ENCODE assay signal across 1 cellular context in genomic region chr5:102865510-102866314, GRCh38.
TF ChIP-seq lines count a peak whose summit lies in the region.

No MANE protein-coding gene starts in this region.

TF ChIP-seq in H1, 55 proteins besides CTCF, POLR2A, EP300 and RAD21 (continued from another document):
- TF ChIP-seq GABPA (IDR thresholded peaks at IDR 0.05; ENCODE audit: borderline replicate concordance, insufficient read depth, low read length) (no peak), KDM4A (IDR thresholded peaks at IDR 0.05; ENCODE audit: low read depth, low read length, severe bottlenecking) (peak; percentile 58), SP4 (IDR thresholded peaks at IDR 0.05; ENCODE audit: low read length) (no peak), SUZ12 (IDR thresholded peaks at IDR 0.05; ENCODE audit: low read length) (no peak), CBX8 (IDR thresholded peaks at IDR 0.05; ENCODE audit: borderline replicate concordance, low read depth, low read length) (no peak), SAP30 (IDR thresholded peaks at IDR 0.05; ENCODE audit: insufficient read depth, insufficient replicate concordance, low read length) (no peak), SIX5 (IDR thresholded peaks at IDR 0.05; ENCODE audit: low read depth, low read length) (no peak), CTBP2 (IDR thresholded peaks at IDR 0.05; ENCODE audit: borderline replicate concordance, insufficient read depth, insufficient read length, low read length) (peak; percentile 41), SIN3A (conservative IDR thresholded peaks at IDR 0.05 in 1 of 2, IDR thresholded peaks at IDR 0.05 in 1 of 2; ENCODE audit: low read depth in 1 of 2, low read length in 2 of 2) (peak in 1 of 2 experiments; percentile 37; a peak in 2 of 4 replicates), BRCA1 (IDR thresholded peaks at IDR 0.05; ENCODE audit: low read depth, low read length) (no peak), POU5F1 (IDR thresholded peaks at IDR 0.05; ENCODE audit: low read depth, low read length) (no peak), EGR1 (IDR thresholded peaks at IDR 0.05; ENCODE audit: borderline replicate concordance, low read depth, low read length) (no peak), NANOG (IDR thresholded peaks at IDR 0.05; ENCODE audit: insufficient read depth, low read depth, low read length, poor library complexity, severe bottlenecking) (no peak), MAX (IDR thresholded peaks at IDR 0.05) (no peak), YY1 (IDR thresholded peaks at IDR 0.05; ENCODE audit: low read depth, low read length) (0 out of 2 replicates have a peak, but pooled peaks have one; percentile 6), TAF7 (optimal IDR thresholded peaks at IDR 0.05; ENCODE audit: borderline replicate concordance, low read depth, low read length) (no peak), CHD7 (IDR thresholded peaks at IDR 0.05; ENCODE audit: insufficient replicate concordance, low read length) (no peak), ZNF274 (IDR thresholded peaks at IDR 0.05; ENCODE audit: borderline replicate concordance, extremely low read depth, low read length) (no peak), TCF12 (IDR thresholded peaks at IDR 0.05; ENCODE audit: low read depth, low read length) (no peak), SIRT6 (IDR thresholded peaks at IDR 0.05; ENCODE audit: low read length) (no peak), FOSL1 (IDR thresholded peaks at IDR 0.05; ENCODE audit: insufficient read depth, low read depth, low read length) (no peak), USF2 (IDR thresholded peaks at IDR 0.05; ENCODE audit: low read length) (no peak), TAF1 (IDR thresholded peaks at IDR 0.05; ENCODE audit: low read depth, low read length) (peak; percentile 39; the same call in 1 of the 2 replicates), JUND (IDR thresholded peaks at IDR 0.05; ENCODE audit: low read length) (0 out of 2 replicates have a peak, but pooled peaks have one; percentile 45), BACH1 (IDR thresholded peaks at IDR 0.05; ENCODE audit: low read length) (no peak; the same call in 1 of the 2 replicates), CHD1 (IDR thresholded peaks at IDR 0.05; ENCODE audit: low read depth, low read length) (no peak), RBBP5 (IDR thresholded peaks at IDR 0.05; ENCODE audit: borderline replicate concordance, low read depth, low read length) (peak; percentile 96), EZH2 (IDR thresholded peaks at IDR 0.05; ENCODE audit: low read depth, low read length, severe bottlenecking) (no peak), CREB1 (IDR thresholded peaks at IDR 0.05) (peak; percentile 11; the same call in 1 of the 2 replicates), NRF1 (IDR thresholded peaks at IDR 0.05; ENCODE audit: low read depth, low read length) (no peak), RFX5 (IDR thresholded peaks at IDR 0.05; ENCODE audit: borderline replicate concordance, low read depth, low read length) (no peak), HDAC2 (IDR thresholded peaks at IDR 0.05; ENCODE audit: borderline replicate concordance in 1 of 2, low read depth in 2 of 2, low read length in 2 of 2) (peak in 1 of 2 experiments; percentile 6; a peak in 3 of 4 replicates)
